25 cellular contexts compared by ENCODE assay signal in the genomic region with DNA sequence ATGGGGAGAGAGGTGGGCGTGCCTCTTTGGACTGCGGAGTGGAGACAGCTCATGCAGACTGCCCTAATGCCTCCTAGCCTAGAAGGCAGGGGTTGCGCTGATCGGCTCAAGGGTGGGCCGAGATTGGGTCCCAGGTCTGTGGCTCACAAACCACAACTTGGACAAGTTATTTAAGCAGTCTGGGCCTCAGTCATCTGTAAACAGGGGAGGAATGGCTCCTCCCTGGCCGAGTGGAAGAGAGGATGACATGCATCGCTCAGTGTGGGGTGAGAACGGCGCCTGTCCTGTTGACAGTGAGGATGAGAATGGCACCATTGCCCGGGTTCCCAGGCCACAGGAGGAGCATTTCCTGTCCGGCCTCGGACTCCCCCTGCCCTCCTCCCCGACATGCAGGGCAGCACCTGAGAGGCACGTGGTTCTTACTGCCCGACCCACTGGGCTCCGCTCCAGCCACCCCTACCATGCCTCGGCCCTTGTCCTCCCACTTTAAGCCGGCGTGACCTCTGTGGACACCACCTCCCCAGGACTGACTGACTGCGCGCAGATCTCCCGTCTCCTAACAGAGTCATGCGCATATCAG. TPM values are rescaled to one million over a fixed set of nuclear protein-coding genes. Genes with fewer than 3 reads are reported as not detected.
DNase-seq lines count a peak whose midpoint lies in the region; ATAC-seq, FAIRE-seq and TF ChIP-seq lines count a peak whose summit lies in the region.
"Had no signal": no experiment of that assay in that cellular context is flagged by ENCODE, and none has a peak within 500 bp of the region (broad histone marks: within the 10 kb centered on the region; RNA-seq: fewer than 3 reads in every experiment).

No MANE protein-coding gene starts in this region.

- H3K27ac Mint-ChIP-seq in neural crest cell (ENCODE audit: unreplicated experiment): peak overlapping the region; percentile 62

- H3K4me1 Mint-ChIP-seq in neural crest cell: peaks cover 5% of the 10 kb centered on the region

- intact Hi-C loops in Right ventricle myocardium superior (cut with DNase I): no loop called here
- intact Hi-C loops in heart right ventricle (cut with DNase I): loop anchor here in 2 of 10 donors (5.0 to 10.0 kb wide), 2 partner anchors 49 to 77 kb away; no protein-coding TSS in a partner anchor
- intact Hi-C loops in upper lobe of right lung (cut with DNase I): no loop called here

- no peaks in the 10 kb centered on the region for H3K36me3 Mint-ChIP-seq in neural crest cell (ENCODE audit: low read depth)

- DNase-seq in Right ventricle myocardium superior (peak; percentile 30), heart right ventricle (no peak), bronchial epithelial cell (ENCODE audit: low read depth) (no peak), neural crest cell (ENCODE audit: low read depth, low spot score) (no peak), upper lobe of right lung (peak; percentile 55), A172 (ENCODE audit: low spot score) (no peak), DMS53 (lab: John Stamatoyannopoulos, UW) (no peak)
- DNase-seq: 8988T; Calu3; DMS153; GOT3; KG1; MG63; NCI-H1105 treated with DMSO at 0.1 percent for 48 hours; NCI-H146; NCI-H1930; NCI-H2107; NCI-H524; NCI-H82; NK-92 treated with Interleukin-12 subunit alpha and Interleukin-12 subunit beta, amount 100 ng/mL, for 24 hours; PC-9; SHP77 treated with DMSO at 0.1 percent for 48 hours; SW 1271 had no signal

- H3K27ac ChIP-seq in heart right ventricle (no peak overlapping the region), upper lobe of right lung (no peak overlapping the region)
- H3K27ac ChIP-seq: PC-9 had no signal

- H3K36me3 ChIP-seq in heart right ventricle (no peaks in the 10 kb centered on the region), bronchial epithelial cell (ENCODE audit: control insufficient read depth, insufficient read depth, low read length) (no peaks in the 10 kb centered on the region), upper lobe of right lung (no peaks in the 10 kb centered on the region)
- H3K36me3 ChIP-seq: MG63 had no signal

- no peak for TF ChIP-seq CTCF in heart right ventricle (IDR thresholded peaks at IDR 0.05)
- no peak for TF ChIP-seq CTCF in bronchial epithelial cell (IDR thresholded peaks at IDR 0.05; ENCODE audit: insufficient read depth, low read length, severe bottlenecking)
- no peak for TF ChIP-seq CTCF in neural crest cell (conservative IDR thresholded peaks at IDR 0.05)
- TF ChIP-seq CTCF in upper lobe of right lung (IDR thresholded peaks at IDR 0.05): no peak

- WGBS in heart right ventricle, 2 donors: 91 to 92% methylated on average over 23 of the region's 23 CpGs

- FAIRE-seq in bronchial epithelial cell (lab: Jason Lieb, UNC): peak; percentile 23

- H3K4me3 Mint-ChIP-seq in neural crest cell: no peak overlapping the region

- H3K27me3 ChIP-seq in heart right ventricle (no peaks in the 10 kb centered on the region), bronchial epithelial cell (ENCODE audit: control insufficient read depth, insufficient read depth, low read length) (no peaks in the 10 kb centered on the region), upper lobe of right lung (no peaks in the 10 kb centered on the region)
- H3K27me3 ChIP-seq: MG63 had no signal

- H3K9me3 ChIP-seq in heart right ventricle (no peaks in the 10 kb centered on the region), upper lobe of right lung (no peaks in the 10 kb centered on the region)
- H3K9me3 ChIP-seq: MG63 had no signal

- H3K4me1 ChIP-seq in heart right ventricle: peaks cover 0 to 12% (median 8%) of the 10 kb centered on the region in 9 donors
- H3K4me1 ChIP-seq in upper lobe of right lung: peaks cover 8% of the 10 kb centered on the region

- peaks cover 3% of the 10 kb centered on the region for H3K9me3 Mint-ChIP-seq in neural crest cell

- H3K27me3 Mint-ChIP-seq in neural crest cell (ENCODE audit: low read depth): peaks cover 6% of the 10 kb centered on the region

- H3K4me3 ChIP-seq in heart right ventricle (no peak overlapping the region), bronchial epithelial cell (ENCODE audit: low read depth, low read length) (no peak overlapping the region), upper lobe of right lung (no peak overlapping the region)
- H3K4me3 ChIP-seq: MG63, PC-9 had no signal

- ATAC-seq in Right ventricle myocardium superior (ENCODE audit: poor library complexity) (no peak), heart right ventricle (no peak), upper lobe of right lung (no peak), HG02759 (IDR thresholded peaks at IDR 0.05; ENCODE audit: unreplicated experiment) (no peak)
- ATAC-seq: HCT116 had no signal

RNA-seq across cellular contexts. Expression of gene GRPEL1, which starts 40.3 kb away (rescaled TPM):
- 60.2 TPM for total RNA-seq in Right ventricle myocardium superior
- 10 to 100 TPM; 50.8 to 83.3 (median 55.8) TPM for total RNA-seq in heart right ventricle
- polyA plus RNA-seq in heart right ventricle: 10 to 100 TPM; 38.7 to 71.6 TPM
- 67.4 and 91.0 TPM in 2 replicates for total RNA-seq in bronchial epithelial cell
- 26.6 and 28.2 TPM in 2 replicates for total RNA-seq in neural crest cell
- 27.8 TPM for total RNA-seq in upper lobe of right lung
- 57.9 and 76.0 TPM in 2 replicates for total RNA-seq in A172 (2014; rRNA removed; shearing (Covaris generic))

Comparison
In these comparisons a context has a peak if more than half of its experiments do, and no peak if none do; other contexts are left out.
1. DNase-seq: peak in Right ventricle myocardium superior (single experiment) and upper lobe of right lung (single experiment); none in heart right ventricle (0 of 2), bronchial epithelial cell (single experiment), neural crest cell (single experiment), A172 (single experiment) and DMS53 (single experiment).